ENCODE assay signal across 10 cellular contexts in genomic region chr12:9870311-9870866, GRCh38. TPM values are rescaled to one million over a fixed set of nuclear protein-coding genes. Genes with fewer than 3 reads are reported as not detected.
A peak's percentile ranks its signal among the peaks of the same experiment; 100 is the strongest.
DNase-seq lines count a peak whose midpoint lies in the region; ATAC-seq and TF ChIP-seq lines count a peak whose summit lies in the region.
"Had no signal": no experiment of that assay in that cellular context is flagged by ENCODE, and none has a peak within 500 bp of the region (broad histone marks: within the 10 kb centered on the region; RNA-seq: fewer than 3 reads in every experiment).

No MANE protein-coding gene starts in this region.

- no peaks in the 10 kb centered on the region for H3K27me3 Mint-ChIP-seq in activated T-cell treated with anti-CD3 and anti-CD28 coated beads, Interleukin-2, amount 50 U/mL, for 4 hours (ENCODE audit: low read depth)

- no peaks in the 10 kb centered on the region for H3K9me3 ChIP-seq in left lung
- H3K9me3 ChIP-seq in tibial artery: no peaks in the 10 kb centered on the region

- no peak for ATAC-seq in activated T-cell treated with anti-CD3 and anti-CD28 coated beads, Interleukin-2, amount 50 U/mL, for 4 hours
- peak; percentile 10 for ATAC-seq in left lung
- no peak for ATAC-seq in GM18498 (IDR thresholded peaks at IDR 0.05; ENCODE audit: unreplicated experiment)
- no peak for ATAC-seq in HG03442 (IDR thresholded peaks at IDR 0.05; ENCODE audit: unreplicated experiment)

- intact Hi-C loops in left lung (cut with DNase I) (no loop called here), tibial artery (cut with DNase I; ENCODE audit: low total_unique reads) (no loop called here)

- peaks cover 2% of the 10 kb centered on the region for H3K36me3 Mint-ChIP-seq in activated T-cell treated with anti-CD3 and anti-CD28 coated beads, Interleukin-2, amount 50 U/mL, for 4 hours (ENCODE audit: insufficient read depth)

- H3K27me3 ChIP-seq in left lung (no peaks in the 10 kb centered on the region), tibial artery (no peaks in the 10 kb centered on the region)

- no peak for TF ChIP-seq CTCF in left lung (IDR thresholded peaks at IDR 0.05)
- no peak for TF ChIP-seq CTCF in tibial artery (IDR thresholded peaks at IDR 0.05)

- H3K27ac ChIP-seq in left lung (peak overlapping the region; percentile 91 to 92), tibial artery (peak overlapping the region; percentile 55 to 62)

- peaks cover 23% of the 10 kb centered on the region for H3K4me1 Mint-ChIP-seq in activated T-cell treated with anti-CD3 and anti-CD28 coated beads, Interleukin-2, amount 50 U/mL, for 4 hours (ENCODE audit: low read depth)

- H3K4me1 ChIP-seq in left lung (peaks cover 4 to 29% of the 10 kb centered on the region in 2 donors), tibial artery (peaks cover 0 to 6% (median 0%) of the 10 kb centered on the region in 4 donors)

- H3K4me3 Mint-ChIP-seq in activated T-cell treated with anti-CD3 and anti-CD28 coated beads, Interleukin-2, amount 50 U/mL, for 4 hours: peak overlapping the region; percentile 91

- DNase-seq in activated T-cell treated with anti-CD3 and anti-CD28 coated beads, Interleukin-2, amount 50 U/mL, for 4 hours: no peak
- DNase-seq in activated T-cell treated with anti-CD3 and anti-CD28 coated beads, Interleukin-2, amount 50 U/mL, for 48 hours: no peak
- DNase-seq in amniotic epithelial cell (ENCODE audit: low read depth): peak; percentile 15
- DNase-seq in left lung: no peak
- DNase-seq in tibial artery: no peak
- DNase-seq in DMS79 treated with DMSO at 0.1 percent for 48 hours (lab: John Stamatoyannopoulos, UW): no peak
- DNase-seq: GOT3, NCI-H446 had no signal

- H3K9me3 Mint-ChIP-seq in activated T-cell treated with anti-CD3 and anti-CD28 coated beads, Interleukin-2, amount 50 U/mL, for 4 hours: no peaks in the 10 kb centered on the region

- H3K36me3 ChIP-seq in left lung (no peaks in the 10 kb centered on the region), tibial artery (no peaks in the 10 kb centered on the region)

- H3K4me3 ChIP-seq in left lung (peak overlapping the region; percentile 22 to 57), tibial artery (peak overlapping the region; percentile 34 to 43)

RNA-seq across cellular contexts. Expression of gene CLEC2B, which starts 1.2 kb away (rescaled TPM):
- 10 to 100 TPM in 1 of 3 donors, 1 to 10 TPM in 2; 8.4 to 13.7 (median 8.9) TPM for total RNA-seq in activated T-cell treated with anti-CD3 and anti-CD28 coated beads, Interleukin-2, amount 50 U/mL, for 4 hours
- total RNA-seq in left lung: 10 to 100 TPM; 16.3 to 34.7 TPM

RNA-seq across cellular contexts. Expression of gene KLRF2, which starts 10.9 kb away (rescaled TPM):
- total RNA-seq in activated T-cell treated with anti-CD3 and anti-CD28 coated beads, Interleukin-2, amount 50 U/mL, for 4 hours: not detected
- total RNA-seq in left lung: not detected

RNA-seq across cellular contexts. Expression of gene KLRF1, which starts 43.1 kb away (rescaled TPM):
- total RNA-seq in activated T-cell treated with anti-CD3 and anti-CD28 coated beads, Interleukin-2, amount 50 U/mL, for 4 hours: not detected
- 1 to 10 TPM; 1.5 to 2.2 TPM for total RNA-seq in left lung
